ENCODE assay signal across 2 cellular contexts in genomic region chr14:89566180-89566579, GRCh38.
A peak's percentile ranks its signal among the peaks of the same experiment; 100 is the strongest.
TF ChIP-seq lines count a peak whose summit lies in the region.

No MANE protein-coding gene starts in this region.

TF ChIP-seq in GM23338, 12 proteins besides CTCF, POLR2A, EP300 and RAD21 (continued from another document):
- TF ChIP-seq ETS1 (IDR thresholded peaks at IDR 0.05) (no peak), NANOG (IDR thresholded peaks at IDR 0.05; ENCODE audit: borderline replicate concordance) (no peak), STAT1 (IDR thresholded peaks at IDR 0.05; ENCODE audit: unreplicated experiment) (no peak), CREB1 (CRISPR knock-in tag; IDR thresholded peaks at IDR 0.05; ENCODE audit: low read depth) (no peak), ZNF462 (CRISPR knock-in tag; IDR thresholded peaks at IDR 0.05) (no peak), EZH2phosphoT487 (IDR thresholded peaks at IDR 0.05; ENCODE audit: unreplicated experiment) (no peak), ZNF114 (CRISPR knock-in tag; IDR thresholded peaks at IDR 0.05) (no peak), EZH2 (IDR thresholded peaks at IDR 0.05; ENCODE audit: low read depth, unreplicated experiment) (no peak)

TF ChIP-seq in K562, 482 proteins besides CTCF, POLR2A, EP300 and RAD21 (continued from another document):
- TF ChIP-seq C11orf30 (IDR thresholded peaks at IDR 0.05; ENCODE audit: low read depth) (peak; percentile 48; the same call in 1 of the 2 replicates), MCM7 (IDR thresholded peaks at IDR 0.05) (no peak), CUX1 (CRISPR knock-in tag; IDR thresholded peaks at IDR 0.05) (no peak), ZNF316 (IDR thresholded peaks at IDR 0.05) (peak; percentile 73)
TF ChIP-seq in K562: peak in this region for 5.
